1 cellular context compared by ENCODE assay signal in genomic region chr19:45443462-45444317, GRCh38.
TF ChIP-seq lines count a peak whose summit lies in the region.

No MANE protein-coding gene starts in this region.

TF ChIP-seq in HepG2, 621 proteins besides CTCF, POLR2A, EP300 and RAD21 (continued from another document and continues in another):
- TF ChIP-seq ZKSCAN1 (IDR thresholded peaks at IDR 0.05; ENCODE audit: low read length) (no peak), HNF4A (CRISPR knock-in tag; IDR thresholded peaks at IDR 0.05) (peak; percentile 50), HIVEP1 (CRISPR knock-in tag; IDR thresholded peaks at IDR 0.05) (peak; percentile 97), FOXJ3 (CRISPR knock-in tag; IDR thresholded peaks at IDR 0.05; ENCODE audit: borderline replicate concordance) (0 out of 2 replicates have a peak, but pooled peaks have one; percentile 31), PHF21A (CRISPR knock-in tag; IDR thresholded peaks at IDR 0.05) (peak; percentile 97), HNRNPL (IDR thresholded peaks at IDR 0.05; ENCODE audit: low read depth, low read length) (no peak), ZNF264 (CRISPR knock-in tag; IDR thresholded peaks at IDR 0.05) (0 out of 2 replicates have a peak, but pooled peaks have one; percentile 31), MAZ (IDR thresholded peaks at IDR 0.05; ENCODE audit: borderline replicate concordance, low read depth, low read length) (peak; percentile 74), MAZ (CRISPR knock-in tag; IDR thresholded peaks at IDR 0.05; ENCODE audit: low read depth) (peak; percentile 89), THYN1 (CRISPR knock-in tag; IDR thresholded peaks at IDR 0.05; ENCODE audit: borderline replicate concordance, low read depth) (no peak), ZNF383 (CRISPR knock-in tag; IDR thresholded peaks at IDR 0.05; ENCODE audit: borderline replicate concordance) (no peak), PAX8 (CRISPR knock-in tag; IDR thresholded peaks at IDR 0.05; ENCODE audit: borderline replicate concordance) (no peak), ZNF138 (CRISPR knock-in tag; IDR thresholded peaks at IDR 0.05; ENCODE audit: low read depth) (no peak), ZBTB42 (CRISPR knock-in tag; IDR thresholded peaks at IDR 0.05) (no peak), ZNF713 (CRISPR knock-in tag; IDR thresholded peaks at IDR 0.05) (no peak), HMGXB3 (CRISPR knock-in tag; IDR thresholded peaks at IDR 0.05; ENCODE audit: borderline replicate concordance) (no peak), TP53 (CRISPR knock-in tag; conservative IDR thresholded peaks at IDR 0.05) (no peak), ZBTB21 (CRISPR knock-in tag; IDR thresholded peaks at IDR 0.05) (peak; percentile 83), POGZ (CRISPR knock-in tag; IDR thresholded peaks at IDR 0.05) (0 out of 2 replicates have a peak, but pooled peaks have one; percentile 17), ATF1 (CRISPR knock-in tag; IDR thresholded peaks at IDR 0.05) (peak; percentile 82; the same call in 1 of the 2 replicates), REL (CRISPR knock-in tag; conservative IDR thresholded peaks at IDR 0.05) (0 out of 2 replicates have a peak, but pooled peaks have one; percentile 37), SNAI1 (CRISPR knock-in tag; IDR thresholded peaks at IDR 0.05; ENCODE audit: borderline replicate concordance) (no peak), ZNF24 (IDR thresholded peaks at IDR 0.05) (peak; percentile 31; the same call in 1 of the 2 replicates), ZNF333 (CRISPR knock-in tag; IDR thresholded peaks at IDR 0.05; ENCODE audit: borderline replicate concordance) (no peak), BORCS8-MEF2B (CRISPR knock-in tag; IDR thresholded peaks at IDR 0.05) (peak; percentile 44; the same call in 1 of the 2 replicates), ARNT2 (CRISPR knock-in tag; IDR thresholded peaks at IDR 0.05; ENCODE audit: low read depth) (peak; percentile 53; the same call in 1 of the 2 replicates), PCBP2 (optimal IDR thresholded peaks at IDR 0.05; ENCODE audit: low read depth, low read length, poor library complexity, severe bottlenecking) (peak; percentile 43), ERF (CRISPR knock-in tag; IDR thresholded peaks at IDR 0.05) (peak; percentile 81; the same call in 1 of the 2 replicates), NFATC3 (CRISPR knock-in tag; IDR thresholded peaks at IDR 0.05) (no peak), ZNF552 (CRISPR knock-in tag; IDR thresholded peaks at IDR 0.05; ENCODE audit: borderline replicate concordance) (0 out of 2 replicates have a peak, but pooled peaks have one; percentile 27), TSC22D2 (CRISPR knock-in tag; IDR thresholded peaks at IDR 0.05; ENCODE audit: borderline replicate concordance) (no peak), NFYC (CRISPR knock-in tag; IDR thresholded peaks at IDR 0.05) (0 out of 2 replicates have a peak, but pooled peaks have one; percentile 21), ZNF354B (CRISPR knock-in tag; IDR thresholded peaks at IDR 0.05) (0 out of 2 replicates have a peak, but pooled peaks have one; percentile 38), FOXK1 (CRISPR knock-in tag; IDR thresholded peaks at IDR 0.05; ENCODE audit: borderline replicate concordance, low read depth) (peak; percentile 59; the same call in 1 of the 2 replicates), TEAD3 (CRISPR knock-in tag; optimal IDR thresholded peaks at IDR 0.05; ENCODE audit: borderline replicate concordance) (peak; percentile 55), KAT8 (CRISPR knock-in tag; IDR thresholded peaks at IDR 0.05) (peak; percentile 76), KDM5B (CRISPR knock-in tag; IDR thresholded peaks at IDR 0.05; ENCODE audit: borderline replicate concordance) (peak; percentile 41; the same call in 1 of the 2 replicates), TCF7 (IDR thresholded peaks at IDR 0.05; ENCODE audit: low read depth) (peak; percentile 8; the same call in 1 of the 2 replicates), RXRB (CRISPR knock-in tag; IDR thresholded peaks at IDR 0.05; ENCODE audit: borderline replicate concordance) (peak; percentile 79), MYC (CRISPR knock-in tag; IDR thresholded peaks at IDR 0.05; ENCODE audit: borderline replicate concordance) (peak; percentile 61; the same call in 1 of the 2 replicates), MXI1 (IDR thresholded peaks at IDR 0.05; ENCODE audit: borderline replicate concordance, low read depth, low read length) (peak; percentile 12; the same call in 1 of the 3 replicates), ELF3 (CRISPR knock-in tag; IDR thresholded peaks at IDR 0.05) (peak; percentile 85)
- TF ChIP-seq, protein P1, sequence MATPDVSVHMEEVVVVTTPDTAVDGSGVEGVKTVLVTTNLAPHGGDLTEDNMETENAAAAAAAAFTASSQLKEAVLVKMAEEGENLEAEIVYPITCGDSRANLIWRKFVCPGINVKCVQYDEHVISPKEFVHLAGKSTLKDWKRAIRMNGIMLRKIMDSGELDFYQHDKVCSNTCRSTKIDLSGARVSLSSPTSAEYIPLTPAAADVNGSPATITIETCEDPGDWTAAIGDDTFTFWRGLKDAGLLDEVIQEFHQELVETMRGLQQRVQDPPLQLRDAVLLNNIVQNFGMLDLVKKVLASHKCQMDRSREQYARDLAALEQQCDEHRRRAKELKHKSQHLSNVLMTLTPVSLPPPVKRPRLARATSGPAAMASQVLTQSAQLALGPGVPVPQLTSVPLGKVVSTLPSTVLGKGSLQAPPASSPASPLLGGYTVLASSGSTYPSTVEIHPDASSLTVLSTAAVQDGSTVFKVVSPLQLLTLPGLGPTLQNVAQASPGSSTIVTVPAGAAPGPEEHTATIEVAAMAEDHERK (CRISPR knock-in tag; IDR thresholded peaks at IDR 0.05; ENCODE audit: low read depth): no peak
- TF ChIP-seq, protein P2, sequence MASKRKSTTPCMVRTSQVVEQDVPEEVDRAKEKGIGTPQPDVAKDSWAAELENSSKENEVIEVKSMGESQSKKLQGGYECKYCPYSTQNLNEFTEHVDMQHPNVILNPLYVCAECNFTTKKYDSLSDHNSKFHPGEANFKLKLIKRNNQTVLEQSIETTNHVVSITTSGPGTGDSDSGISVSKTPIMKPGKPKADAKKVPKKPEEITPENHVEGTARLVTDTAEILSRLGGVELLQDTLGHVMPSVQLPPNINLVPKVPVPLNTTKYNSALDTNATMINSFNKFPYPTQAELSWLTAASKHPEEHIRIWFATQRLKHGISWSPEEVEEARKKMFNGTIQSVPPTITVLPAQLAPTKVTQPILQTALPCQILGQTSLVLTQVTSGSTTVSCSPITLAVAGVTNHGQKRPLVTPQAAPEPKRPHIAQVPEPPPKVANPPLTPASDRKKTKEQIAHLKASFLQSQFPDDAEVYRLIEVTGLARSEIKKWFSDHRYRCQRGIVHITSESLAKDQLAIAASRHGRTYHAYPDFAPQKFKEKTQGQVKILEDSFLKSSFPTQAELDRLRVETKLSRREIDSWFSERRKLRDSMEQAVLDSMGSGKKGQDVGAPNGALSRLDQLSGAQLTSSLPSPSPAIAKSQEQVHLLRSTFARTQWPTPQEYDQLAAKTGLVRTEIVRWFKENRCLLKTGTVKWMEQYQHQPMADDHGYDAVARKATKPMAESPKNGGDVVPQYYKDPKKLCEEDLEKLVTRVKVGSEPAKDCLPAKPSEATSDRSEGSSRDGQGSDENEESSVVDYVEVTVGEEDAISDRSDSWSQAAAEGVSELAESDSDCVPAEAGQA (IDR thresholded peaks at IDR 0.05; ENCODE audit: low read depth): peak; percentile 65; the same call in 1 of the 2 replicates
- TF ChIP-seq, protein P2 (CRISPR knock-in tag; IDR thresholded peaks at IDR 0.05; ENCODE audit: borderline replicate concordance): no peak
- TF ChIP-seq, protein P3, sequence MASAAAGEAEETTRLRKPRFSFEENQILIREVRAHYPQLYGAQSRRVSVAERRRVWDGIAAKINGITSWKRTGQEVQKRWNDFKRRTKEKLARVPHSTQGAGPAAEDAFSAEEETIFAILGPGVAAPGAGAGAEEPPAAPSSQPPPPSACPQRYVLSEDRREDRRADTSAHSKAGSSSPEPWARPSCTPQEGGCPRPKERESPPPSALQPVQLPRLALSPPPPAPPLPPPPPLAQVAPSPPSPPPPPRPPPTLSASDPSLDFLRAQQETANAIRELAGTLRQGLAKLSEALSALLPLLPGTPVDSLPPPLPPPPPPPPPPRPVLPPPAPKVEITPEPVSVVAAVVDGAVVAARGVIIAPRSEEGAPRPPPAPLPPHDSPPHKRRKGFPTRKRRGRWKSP (CRISPR knock-in tag; IDR thresholded peaks at IDR 0.05): peak; percentile 56; the same call in 1 of the 2 replicates
- TF ChIP-seq, protein P4, sequence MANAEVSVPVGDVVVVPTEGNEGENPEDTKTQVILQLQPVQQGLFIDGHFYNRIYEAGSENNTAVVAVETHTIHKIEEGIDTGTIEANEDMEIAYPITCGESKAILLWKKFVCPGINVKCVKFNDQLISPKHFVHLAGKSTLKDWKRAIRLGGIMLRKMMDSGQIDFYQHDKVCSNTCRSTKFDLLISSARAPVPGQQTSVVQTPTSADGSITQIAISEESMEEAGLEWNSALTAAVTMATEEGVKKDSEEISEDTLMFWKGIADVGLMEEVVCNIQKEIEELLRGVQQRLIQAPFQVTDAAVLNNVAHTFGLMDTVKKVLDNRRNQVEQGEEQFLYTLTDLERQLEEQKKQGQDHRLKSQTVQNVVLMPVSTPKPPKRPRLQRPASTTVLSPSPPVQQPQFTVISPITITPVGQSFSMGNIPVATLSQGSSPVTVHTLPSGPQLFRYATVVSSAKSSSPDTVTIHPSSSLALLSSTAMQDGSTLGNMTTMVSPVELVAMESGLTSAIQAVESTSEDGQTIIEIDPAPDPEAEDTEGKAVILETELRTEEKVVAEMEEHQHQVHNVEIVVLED (CRISPR knock-in tag; IDR thresholded peaks at IDR 0.05; ENCODE audit: borderline replicate concordance): peak; percentile 73; the same call in 1 of the 2 replicates
- TF ChIP-seq, protein P5, sequence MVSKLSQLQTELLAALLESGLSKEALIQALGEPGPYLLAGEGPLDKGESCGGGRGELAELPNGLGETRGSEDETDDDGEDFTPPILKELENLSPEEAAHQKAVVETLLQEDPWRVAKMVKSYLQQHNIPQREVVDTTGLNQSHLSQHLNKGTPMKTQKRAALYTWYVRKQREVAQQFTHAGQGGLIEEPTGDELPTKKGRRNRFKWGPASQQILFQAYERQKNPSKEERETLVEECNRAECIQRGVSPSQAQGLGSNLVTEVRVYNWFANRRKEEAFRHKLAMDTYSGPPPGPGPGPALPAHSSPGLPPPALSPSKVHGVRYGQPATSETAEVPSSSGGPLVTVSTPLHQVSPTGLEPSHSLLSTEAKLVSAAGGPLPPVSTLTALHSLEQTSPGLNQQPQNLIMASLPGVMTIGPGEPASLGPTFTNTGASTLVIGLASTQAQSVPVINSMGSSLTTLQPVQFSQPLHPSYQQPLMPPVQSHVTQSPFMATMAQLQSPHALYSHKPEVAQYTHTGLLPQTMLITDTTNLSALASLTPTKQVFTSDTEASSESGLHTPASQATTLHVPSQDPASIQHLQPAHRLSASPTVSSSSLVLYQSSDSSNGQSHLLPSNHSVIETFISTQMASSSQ (IDR thresholded peaks at IDR 0.05; ENCODE audit: low read depth): no peak
- TF ChIP-seq, protein P5 (CRISPR knock-in tag; IDR thresholded peaks at IDR 0.05; ENCODE audit: borderline replicate concordance): no peak
